21 cellular contexts compared by ENCODE assay signal in genomic region chr2:51263921-51264320, GRCh38.
"Had no signal": no experiment of that assay in that cellular context is flagged by ENCODE, and none has a peak within 500 bp of the region (broad histone marks: within the 10 kb centered on the region; RNA-seq: fewer than 3 reads in every experiment).

No MANE protein-coding gene starts in this region.

- H3K36me3 ChIP-seq: colonic mucosa, left lung, pancreas, stomach, upper lobe of right lung had no signal

- H3K4me3 ChIP-seq: body of pancreas, colonic mucosa, left lung, pancreas, stomach, testis, upper lobe of right lung had no signal

- DNase-seq: activated CD4-positive, alpha-beta T cell treated with anti-CD3 and anti-CD28 coated beads, Interleukin-2, amount 10 ng/mL, durations not matched to agents 24 days and 14 days; activated CD4-positive, CD25-positive, alpha-beta regulatory T cell; activated CD8-positive, alpha-beta memory T cell treated with anti-CD3 and anti-CD28 coated beads, Interleukin-2, amount 50 U/mL, for 4 hours; activated CD8-positive, alpha-beta T cell treated with anti-CD3 and anti-CD28 coated beads, Interleukin-2, amount 10 ng/mL, durations not matched to agents 7 days and 5 days; activated gamma-delta T cell treated with Interleukin-2 at 50 U/mL for 16 hours; activated T-cell treated with anti-CD3 and anti-CD28 coated beads, Interleukin-2, amount 50 U/mL, for 48 hours; amniotic stem cell; body of pancreas; central memory CD4-positive, alpha-beta T cell; colonic mucosa; hippocampal formation; kidney; left lung; naive thymus-derived CD8-positive, alpha-beta T cell; pancreas; stimulated activated CD4-positive, alpha-beta T cell treated with anti-CD3 and anti-CD28 coated beads, Interleukin-12 subunit alpha, Interleukin-12 subunit beta, amount 100 ng/mL, for 4 hours; stimulated activated CD4-positive, alpha-beta T cell treated with anti-CD3 and anti-CD28 coated beads, Interleukin-2, amount 100 ng/mL, for 24 hours; stomach; testis; upper lobe of right lung had no signal

- H3K4me1 ChIP-seq: body of pancreas, colonic mucosa, left lung, pancreas, stomach, testis, upper lobe of right lung had no signal

- H3K27me3 ChIP-seq: body of pancreas, colonic mucosa, left lung, pancreas, stomach, testis, upper lobe of right lung had no signal

- ATAC-seq: activated CD8-positive, alpha-beta T cell treated with anti-CD3 and anti-CD28 coated beads, Interleukin-2, amount 10 ng/mL, durations not matched to agents 7 days and 5 days; body of pancreas; esophagus mucosa; left lung; naive thymus-derived CD8-positive, alpha-beta T cell; pancreas; upper lobe of right lung had no signal

- H3K27ac ChIP-seq: body of pancreas, colonic mucosa, left lung, pancreas, stomach, testis, upper lobe of right lung had no signal
